Comparison of ENCODE assay signal across 6 cellular contexts in genomic region chr1:44820328-44820944, GRCh38. TPM values are rescaled to one million over a fixed set of nuclear protein-coding genes. Genes with fewer than 3 reads are reported as not detected.
A peak's percentile ranks its signal among the peaks of the same experiment; 100 is the strongest.
DNase-seq lines count a peak whose midpoint lies in the region; ATAC-seq and TF ChIP-seq lines count a peak whose summit lies in the region.

No MANE protein-coding gene starts in this region.

- in situ Hi-C loops in astrocyte of the spinal cord (cut with HindIII; ENCODE audit: low sequenced_read_pairs), result no loop called here

- no peaks in the 10 kb centered on the region for H3K9me3 Mint-ChIP-seq in naive thymus-derived CD8-positive, alpha-beta T cell

- ATAC-seq in GM19324 (IDR thresholded peaks at IDR 0.05; ENCODE audit: low FRiP score, unreplicated experiment) (peak; percentile 8), HG02763 (IDR thresholded peaks at IDR 0.05; ENCODE audit: unreplicated experiment) (no peak)
- ATAC-seq in naive thymus-derived CD8-positive, alpha-beta T cell, result no peak

- H3K4me3 Mint-ChIP-seq in naive thymus-derived CD8-positive, alpha-beta T cell, result peak overlapping the region; percentile 92 to 97 (median 94)

- POLR2A ChIA-PET in naive thymus-derived CD8-positive, alpha-beta T cell (lab: Charles Lee), result interaction anchor here (0.6 to 8.4 kb wide), 20 partner anchors 9 to 1315 kb away, joined by 3 to 590 read pairs (median 4); partner anchors contain the start of genes BEST4, BTBD19, DYNLT4 and EIF2B3

- H3K36me3 Mint-ChIP-seq in naive thymus-derived CD8-positive, alpha-beta T cell, result no peaks in the 10 kb centered on the region

- peak overlapping the region; percentile 100 for H3K27ac Mint-ChIP-seq in naive thymus-derived CD8-positive, alpha-beta T cell

- H3K4me1 Mint-ChIP-seq in naive thymus-derived CD8-positive, alpha-beta T cell, result peaks cover 18 to 48% (median 36%) of the 10 kb centered on the region in 4 donors

- no peaks in the 10 kb centered on the region for H3K27me3 Mint-ChIP-seq in naive thymus-derived CD8-positive, alpha-beta T cell

- H3K4me3 ChIP-seq in astrocyte of the spinal cord (ENCODE audit: low read depth, low read length), result peak overlapping the region; percentile 36

- DNase-seq in astrocyte of the spinal cord (ENCODE audit: low read depth, low spot score) (no peak), SW 1271 (lab: John Stamatoyannopoulos, UW) (no peak), NCI-H146 treated with DMSO at 0.1 percent for 48 hours (lab: John Stamatoyannopoulos, UW; ENCODE audit: unreplicated experiment) (no peak)
- peak in 1 of 10 donors; percentile 59 for DNase-seq in naive thymus-derived CD8-positive, alpha-beta T cell

- TF ChIP-seq CTCF in astrocyte of the spinal cord (IDR thresholded peaks at IDR 0.05; ENCODE audit: low read depth, low read length), result no peak

RNA-seq across cellular contexts. Expression of gene BTBD19, which starts 12.1 kb away (rescaled TPM):
- 1 to 10 TPM; 6.5 to 8.8 TPM for total RNA-seq in naive thymus-derived CD8-positive, alpha-beta T cell
- under 1 TPM; 0.16 to 0.47 (median 0.44) TPM for polyA plus RNA-seq in naive thymus-derived CD8-positive, alpha-beta T cell

RNA-seq across cellular contexts. Expression of gene DYNLT4, which starts 13.3 kb away (rescaled TPM):
- 1 to 10 TPM; 1.2 to 2.1 TPM for total RNA-seq in naive thymus-derived CD8-positive, alpha-beta T cell
- polyA plus RNA-seq in naive thymus-derived CD8-positive, alpha-beta T cell, result under 1 TPM in 2 of 3 donors, not detected in 1; 0.24 to 0.86 TPM

RNA-seq across cellular contexts. Expression of gene PLK3, which starts 20.3 kb away (rescaled TPM):
- total RNA-seq in naive thymus-derived CD8-positive, alpha-beta T cell, result 100 to 1,000 TPM; 139 to 140 TPM
- 10 to 100 TPM; 14.3 to 36.0 (median 25.5) TPM for polyA plus RNA-seq in naive thymus-derived CD8-positive, alpha-beta T cell

RNA-seq across cellular contexts. Expression of gene PTCH2, which starts 22.6 kb away (rescaled TPM):
- 1 to 10 TPM; 1.6 to 2.0 TPM for total RNA-seq in naive thymus-derived CD8-positive, alpha-beta T cell
- not detected for polyA plus RNA-seq in naive thymus-derived CD8-positive, alpha-beta T cell

RNA-seq across cellular contexts. Expression of gene BEST4, which starts 32.5 kb away (rescaled TPM):
- total RNA-seq in naive thymus-derived CD8-positive, alpha-beta T cell, result 1 to 10 TPM; 1.6 to 2.2 TPM
- under 1 TPM in 2 of 3 donors, not detected in 1; 0.29 to 0.32 TPM for polyA plus RNA-seq in naive thymus-derived CD8-positive, alpha-beta T cell
